In the genomic region with DNA sequence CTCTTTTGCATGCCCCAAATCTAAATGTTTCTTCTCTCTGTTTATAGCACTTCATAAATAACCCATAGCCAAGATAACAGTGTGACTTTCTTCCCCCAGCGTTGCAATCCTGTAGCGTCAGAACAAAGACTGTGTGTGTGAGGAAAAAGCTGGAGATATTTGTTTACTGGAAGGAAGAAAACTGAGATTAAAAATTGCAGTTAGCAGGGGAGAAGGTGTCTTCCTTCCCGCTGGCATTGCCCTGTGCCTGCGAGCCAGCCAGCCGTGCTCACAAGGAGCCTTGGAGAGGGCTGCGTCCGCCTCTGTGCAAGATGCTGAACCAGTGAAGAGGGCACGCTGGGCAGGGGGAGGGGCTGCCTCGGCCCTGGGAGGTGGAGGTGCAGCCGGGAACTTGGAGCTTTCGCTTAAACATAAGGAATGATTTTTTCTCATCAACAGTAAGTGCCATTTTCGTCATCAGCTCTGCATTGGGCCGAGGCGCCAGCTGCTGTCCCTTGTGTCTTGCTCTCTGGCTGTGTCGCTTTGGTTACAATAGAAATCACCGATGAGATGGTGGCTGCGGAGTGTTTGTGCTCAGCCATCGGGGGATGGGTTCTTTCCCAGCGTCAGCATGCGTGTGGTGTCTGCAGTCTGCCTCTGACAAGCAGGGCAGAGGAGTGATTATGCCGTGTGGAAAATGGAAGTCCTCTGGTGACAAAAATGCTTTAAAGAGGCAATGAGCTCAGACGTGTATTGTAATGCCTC, we compare ENCODE assay signal across 8 cellular contexts.
DNase-seq lines count a peak whose midpoint lies in the region; ATAC-seq and TF ChIP-seq lines count a peak whose summit lies in the region.
"Had no signal": no experiment of that assay in that cellular context is flagged by ENCODE, and none has a peak within 500 bp of the region (broad histone marks: within the 10 kb centered on the region; RNA-seq: fewer than 3 reads in every experiment).

No MANE protein-coding gene starts in this region.

- no peaks in the 10 kb centered on the region for H3K9me3 Mint-ChIP-seq in WTC11

- H3K36me3 Mint-ChIP-seq in WTC11 = peaks cover 6% of the 10 kb centered on the region; the same call in 1 of the 2 replicates

- DNase-seq in WTC11 (ENCODE audit: low spot score) (peak; percentile 71), Right ventricle myocardium inferior (ENCODE audit: missing footprints) (no peak), occipital lobe (lab: John Stamatoyannopoulos, UW) (peak; percentile 80), epidermal melanocyte (ENCODE audit: insufficient read length, low spot score) (no peak), prostate gland (ENCODE audit: low spot score) (no peak)

- POLR2A ChIA-PET in WTC11 (lab: Charles Lee) = interaction anchor here (1.2 kb wide), 1 partner anchor 23 kb away, joined by 3 read pairs; no protein-coding TSS in a partner anchor

- H3K27ac ChIP-seq in prostate gland = peak overlapping the region in 1 of 2 donors; percentile 30
- H3K27ac ChIP-seq: VCaP had no signal

- peak; percentile 83 for ATAC-seq in GM18868 (IDR thresholded peaks at IDR 0.05; ENCODE audit: unreplicated experiment)
- peak; percentile 54 for ATAC-seq in HG03460 (IDR thresholded peaks at IDR 0.05; ENCODE audit: unreplicated experiment)
- ATAC-seq in WTC11 = peak; percentile 73
- peak; percentile 77 for ATAC-seq in Right ventricle myocardium inferior

- CTCF ChIA-PET in WTC11 (lab: Charles Lee) = interaction anchor here (0.8 to 2.5 kb wide), 5 partner anchors 9 to 107 kb away, joined by 3 to 7 read pairs (median 3); no protein-coding TSS in a partner anchor

- 20% methylated on average over 22 of the region's 22 CpGs for whole genome bisulfite sequencing in prostate gland

- H3K9me3 ChIP-seq in prostate gland = no peaks in the 10 kb centered on the region

- no peak for TF ChIP-seq POLR2A in prostate gland (IDR thresholded peaks at IDR 0.05)

- no peaks in the 10 kb centered on the region for H3K4me1 ChIP-seq in prostate gland (replicated peaks)

- no peaks in the 10 kb centered on the region for H3K36me3 ChIP-seq in prostate gland

- peaks cover 93% of the 10 kb centered on the region for H3K4me1 Mint-ChIP-seq in WTC11

- peak overlapping the region in 1 of 2 donors; percentile 15 for H3K4me3 ChIP-seq in prostate gland

- no peaks in the 10 kb centered on the region for H3K27me3 Mint-ChIP-seq in WTC11 (ENCODE audit: low read depth)

- intact Hi-C loops in Right ventricle myocardium inferior (cut with DNase I) (loop anchor here (1.0 kb wide), 1 partner anchor 23 kb away; no protein-coding TSS in a partner anchor), prostate gland (cut with DNase I) (no loop called here)

- H3K4me3 Mint-ChIP-seq in WTC11 = peak overlapping the region; percentile 63

- peak overlapping the region; percentile 80 for H3K27ac Mint-ChIP-seq in WTC11

- no peaks in the 10 kb centered on the region for H3K27me3 ChIP-seq in prostate gland (replicated peaks; ENCODE audit: insufficient read depth)

- no peak for TF ChIP-seq CTCF in WTC11 (IDR thresholded peaks at IDR 0.05)
- TF ChIP-seq CTCF in prostate gland (IDR thresholded peaks at IDR 0.05) = no peak

TF ChIP-seq in WTC11, 78 proteins besides CTCF, POLR2A, EP300 and RAD21:
- TF ChIP-seq, protein P1, sequence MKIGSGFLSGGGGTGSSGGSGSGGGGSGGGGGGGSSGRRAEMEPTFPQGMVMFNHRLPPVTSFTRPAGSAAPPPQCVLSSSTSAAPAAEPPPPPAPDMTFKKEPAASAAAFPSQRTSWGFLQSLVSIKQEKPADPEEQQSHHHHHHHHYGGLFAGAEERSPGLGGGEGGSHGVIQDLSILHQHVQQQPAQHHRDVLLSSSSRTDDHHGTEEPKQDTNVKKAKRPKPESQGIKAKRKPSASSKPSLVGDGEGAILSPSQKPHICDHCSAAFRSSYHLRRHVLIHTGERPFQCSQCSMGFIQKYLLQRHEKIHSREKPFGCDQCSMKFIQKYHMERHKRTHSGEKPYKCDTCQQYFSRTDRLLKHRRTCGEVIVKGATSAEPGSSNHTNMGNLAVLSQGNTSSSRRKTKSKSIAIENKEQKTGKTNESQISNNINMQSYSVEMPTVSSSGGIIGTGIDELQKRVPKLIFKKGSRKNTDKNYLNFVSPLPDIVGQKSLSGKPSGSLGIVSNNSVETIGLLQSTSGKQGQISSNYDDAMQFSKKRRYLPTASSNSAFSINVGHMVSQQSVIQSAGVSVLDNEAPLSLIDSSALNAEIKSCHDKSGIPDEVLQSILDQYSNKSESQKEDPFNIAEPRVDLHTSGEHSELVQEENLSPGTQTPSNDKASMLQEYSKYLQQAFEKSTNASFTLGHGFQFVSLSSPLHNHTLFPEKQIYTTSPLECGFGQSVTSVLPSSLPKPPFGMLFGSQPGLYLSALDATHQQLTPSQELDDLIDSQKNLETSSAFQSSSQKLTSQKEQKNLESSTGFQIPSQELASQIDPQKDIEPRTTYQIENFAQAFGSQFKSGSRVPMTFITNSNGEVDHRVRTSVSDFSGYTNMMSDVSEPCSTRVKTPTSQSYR (CRISPR knock-in tag; IDR thresholded peaks at IDR 0.05) = peak; percentile 66; the same call in 1 of the 2 replicates
- TF ChIP-seq ZNF232 (CRISPR knock-in tag; IDR thresholded peaks at IDR 0.05) (peak; percentile 29; the same call in 1 of the 2 replicates), EMX1 (CRISPR knock-in tag; IDR thresholded peaks at IDR 0.05) (no peak), NFATC4 (CRISPR knock-in tag; IDR thresholded peaks at IDR 0.05) (no peak), CBFB (CRISPR knock-in tag; IDR thresholded peaks at IDR 0.05; ENCODE audit: low read depth) (0 out of 2 replicates have a peak, but pooled peaks have one; percentile 43), FOXP1 (CRISPR knock-in tag; IDR thresholded peaks at IDR 0.05; ENCODE audit: borderline replicate concordance) (0 out of 2 replicates have a peak, but pooled peaks have one; percentile 39)

Comparison
In these comparisons a context has a peak if more than half of its experiments do, and no peak if none do; other contexts are left out.
1. DNase-seq: peak in WTC11 (single experiment) and occipital lobe (single experiment); none in Right ventricle myocardium inferior (single experiment), epidermal melanocyte (single experiment) and prostate gland (single experiment).
2. Peak in every context shown above with its lines, with median percentiles within 50 percentile points of each other: ATAC-seq.